In the genomic region with DNA sequence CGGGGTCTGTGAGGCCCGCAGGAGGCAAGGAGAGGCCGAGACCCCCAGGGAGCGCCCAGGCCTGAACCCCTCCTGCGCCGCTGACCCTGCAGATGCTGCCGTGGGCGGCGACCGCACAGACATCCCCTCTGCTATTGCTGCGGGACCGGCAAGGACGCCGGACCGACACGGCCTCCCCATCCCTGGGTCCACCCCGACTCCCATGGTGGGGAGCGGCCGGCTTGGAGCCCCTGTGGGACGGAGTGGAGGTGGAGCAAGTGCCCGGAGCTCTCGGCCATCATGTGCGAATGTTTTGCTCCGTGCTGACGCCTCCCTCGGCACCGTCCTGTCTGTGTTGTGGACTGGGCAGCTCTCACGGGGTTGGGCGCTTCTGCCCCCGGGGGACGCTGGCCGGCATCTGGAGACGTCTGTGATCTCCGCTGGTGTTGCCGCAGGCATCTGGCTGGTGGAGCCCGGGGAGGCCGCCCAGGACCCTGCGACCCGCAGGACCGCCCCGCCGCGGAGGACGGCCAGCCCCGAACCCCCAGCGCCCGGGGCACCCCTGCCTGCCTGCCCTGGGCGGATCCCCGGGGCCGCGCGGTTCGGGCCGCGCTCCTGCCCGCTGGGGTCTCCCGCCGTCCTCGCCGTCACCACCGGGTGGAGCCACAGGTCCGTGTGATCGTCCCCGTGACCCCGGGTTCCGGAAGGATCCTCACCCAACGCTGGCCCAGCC, we compare ENCODE assay signal across 7 cellular contexts. TPM values are rescaled to one million over a fixed set of nuclear protein-coding genes. Genes with fewer than 3 reads are reported as not detected.
A peak's percentile ranks its signal among the peaks of the same experiment; 100 is the strongest.
DNase-seq lines count a peak whose midpoint lies in the region; ATAC-seq, FAIRE-seq and TF ChIP-seq lines count a peak whose summit lies in the region.

No MANE protein-coding gene starts in this region.

- no peak overlapping the region for H3K27ac Mint-ChIP-seq in astrocyte (ENCODE audit: unreplicated experiment)

- H3K9me3 ChIP-seq in SU-DHL-6 (ENCODE audit: insufficient read depth, low read length) (no peaks in the 10 kb centered on the region), astrocyte (ENCODE audit: insufficient read depth, low read depth, low read length) (no peaks in the 10 kb centered on the region)

- H3K27me3 Mint-ChIP-seq in astrocyte (ENCODE audit: low read depth, unreplicated experiment) = peaks cover 3% of the 10 kb centered on the region

- H3K9ac ChIP-seq in SU-DHL-6 (ENCODE audit: low read length) (no peak overlapping the region), astrocyte (ENCODE audit: low read length) (no peak overlapping the region)

- H3K9me2 ChIP-seq in SU-DHL-6 (replicated peaks; ENCODE audit: insufficient read depth, low read length) = no peaks in the 10 kb centered on the region

- H3K4me1 Mint-ChIP-seq in astrocyte (ENCODE audit: low read depth, unreplicated experiment) = peaks cover 7% of the 10 kb centered on the region

- no peaks in the 10 kb centered on the region for H3K36me3 ChIP-seq in SU-DHL-6 (ENCODE audit: low read length)
- H3K36me3 ChIP-seq in astrocyte (ENCODE audit: insufficient read depth, low read length) = no peaks in the 10 kb centered on the region

- H3K79me2 ChIP-seq in SU-DHL-6 (ENCODE audit: insufficient read depth, low read length) (no peaks in the 10 kb centered on the region), astrocyte (ENCODE audit: insufficient read depth, low read length) (no peaks in the 10 kb centered on the region)

- FAIRE-seq in astrocyte (lab: Jason Lieb, UNC) = no peak

- DNase-seq in GM13977 (ENCODE audit: low spot score) (peak; percentile 82), astrocyte (ENCODE audit: low read depth) (no peak), iPS-NIHi11 (ENCODE audit: low spot score) (peak; percentile 83), cortex of kidney (lab: John Stamatoyannopoulos, UW) (no peak)
- DNase-seq in stimulated activated CD4-positive, alpha-beta T cell treated with anti-CD3 and anti-CD28 coated beads, Interleukin-2, amount 100 ng/mL, for 4 hours (ENCODE audit: low read depth) = peak; percentile 24

- ATAC-seq in HG02884 (IDR thresholded peaks at IDR 0.05; ENCODE audit: unreplicated experiment) = no peak

- H3K4me2 ChIP-seq in SU-DHL-6 (ENCODE audit: low read depth, low read length, poor library complexity, severe bottlenecking) = no peak overlapping the region
- peak overlapping the region; percentile 72 for H3K4me2 ChIP-seq in astrocyte (ENCODE audit: low read length)

- H3K9me3 Mint-ChIP-seq in astrocyte (ENCODE audit: unreplicated experiment) = peaks cover 10% of the 10 kb centered on the region

- H3K36me3 Mint-ChIP-seq in astrocyte (ENCODE audit: low read depth, unreplicated experiment) = peaks cover 8% of the 10 kb centered on the region

- H3K27me3 ChIP-seq in SU-DHL-6 (ENCODE audit: low read length) (no peaks in the 10 kb centered on the region), astrocyte (ENCODE audit: insufficient read depth, low read length) (peaks cover 15% of the 10 kb centered on the region)

- H3K4me3 ChIP-seq in SU-DHL-6 (ENCODE audit: insufficient read depth, low read length, poor library complexity, severe bottlenecking) = no peak overlapping the region
- H3K4me3 ChIP-seq in astrocyte (ENCODE audit: insufficient read depth, low read depth, low read length) = no peak overlapping the region

- H4K20me1 ChIP-seq in SU-DHL-6 (ENCODE audit: low read depth, low read length) (no peaks in the 10 kb centered on the region), astrocyte (ENCODE audit: insufficient read depth, low read length) (no peaks in the 10 kb centered on the region)

- in situ Hi-C loops in GM13977 (cut with MboI; ENCODE audit: low pct_unique_long_range_greater_than_20kb, low sequenced_read_pairs, unreplicated experiment) = loop anchor here (10.0 kb wide), 1 partner anchor 301 kb away; no protein-coding TSS in a partner anchor

- no peak overlapping the region for H3K27ac ChIP-seq in SU-DHL-6 (ENCODE audit: low read depth, low read length)
- H3K27ac ChIP-seq in astrocyte (ENCODE audit: low read depth, low read length) = no peak overlapping the region

- H3K4me1 ChIP-seq in astrocyte (ENCODE audit: insufficient read depth, low read length) = peaks cover 11% of the 10 kb centered on the region

- H3K4me3 Mint-ChIP-seq in astrocyte (ENCODE audit: unreplicated experiment) = peak overlapping the region; percentile 64

- H2AFZ ChIP-seq in SU-DHL-6 (ENCODE audit: low read depth, low read length, severe bottlenecking) (no peak overlapping the region), astrocyte (ENCODE audit: low read depth, low read length) (peak overlapping the region; percentile 52)

- H3F3A ChIP-seq in SU-DHL-6 (ENCODE audit: insufficient read depth) = no peaks in the 10 kb centered on the region

- TF ChIP-seq CTCF in GM13977 (IDR thresholded peaks at IDR 0.05; ENCODE audit: extremely low read depth, insufficient read depth, missing control alignments) (peak; percentile 79), SU-DHL-6 (IDR thresholded peaks at IDR 0.05; ENCODE audit: insufficient read depth, low read length, poor library complexity, severe bottlenecking) (peak; percentile 17), astrocyte (IDR thresholded peaks at IDR 0.05; ENCODE audit: insufficient read depth, low read depth, low read length) (peak; percentile 13)

RNA-seq across cellular contexts. Expression of a gene that starts 12.8 kb away (rescaled TPM):
- total RNA-seq in astrocyte = not detected in 2 replicates

RNA-seq across cellular contexts. Expression of a gene that starts 24.9 kb away (rescaled TPM):
- total RNA-seq in astrocyte = 9.8 and 14.8 TPM in 2 replicates

RNA-seq across cellular contexts. Expression of a gene that starts 25.2 kb away (rescaled TPM):
- 27.5 and 28.8 TPM in 2 replicates for total RNA-seq in astrocyte

RNA-seq across cellular contexts. Expression of a gene that starts 52.8 kb away (rescaled TPM):
- total RNA-seq in astrocyte = not detected in 2 replicates

Comparison
In these comparisons a context has a peak if more than half of its experiments do, and no peak if none do; other contexts are left out.
1. DNase-seq: peak in GM13977 (single experiment), iPS-NIHi11 (single experiment) and stimulated activated CD4-positive, alpha-beta T cell treated with anti-CD3 and anti-CD28 coated beads, Interleukin-2, amount 100 ng/mL, for 4 hours (single experiment); none in astrocyte (single experiment) and cortex of kidney (single experiment).
2. CTCF ChIP-seq: peak in every context shown above with its lines; median percentile 79 in GM13977; 17 in SU-DHL-6; 13 in astrocyte.